ENCODE assay signal across 14 cellular contexts in genomic region chr7:132742152-132742551, GRCh38.
DNase-seq lines count a peak whose midpoint lies in the region; ATAC-seq, FAIRE-seq and TF ChIP-seq lines count a peak whose summit lies in the region.
"Had no signal": no experiment of that assay in that cellular context is flagged by ENCODE, and none has a peak within 500 bp of the region (broad histone marks: within the 10 kb centered on the region; RNA-seq: fewer than 3 reads in every experiment).

No MANE protein-coding gene starts in this region.

- H3K4me1 ChIP-seq in left lung = no peaks in the 10 kb centered on the region
- H3K4me1 ChIP-seq: right lobe of liver had no signal

- no peak for FAIRE-seq in bronchial epithelial cell (lab: Jason Lieb, UNC)
- FAIRE-seq: H54 had no signal

- H3K27me3 ChIP-seq in bronchial epithelial cell (ENCODE audit: control insufficient read depth, insufficient read depth, low read length) (no peaks in the 10 kb centered on the region), left lung (no peaks in the 10 kb centered on the region)
- H3K27me3 ChIP-seq: right lobe of liver, SJCRH30 had no signal

- TF ChIP-seq CTCF in bronchial epithelial cell (IDR thresholded peaks at IDR 0.05; ENCODE audit: insufficient read depth, low read length, severe bottlenecking) (no peak), left lung (IDR thresholded peaks at IDR 0.05) (no peak)

- peak; percentile 35 for DNase-seq in AG08396 (ENCODE audit: low spot score)
- peak; percentile 25 for DNase-seq in HS-5 (ENCODE audit: low read depth)
- DNase-seq in bronchial epithelial cell (ENCODE audit: low read depth) = peak; percentile 79
- DNase-seq in left lung = peak in 1 of 2 donors; percentile 73
- DNase-seq in NCI-H69 (lab: John Stamatoyannopoulos, UW) = no peak
- DNase-seq in NCI-H526 (lab: John Stamatoyannopoulos, UW) = no peak
- DNase-seq: hippocampal formation, right lobe of liver, SJCRH30 had no signal

- no peaks in the 10 kb centered on the region for H3K36me3 ChIP-seq in bronchial epithelial cell (ENCODE audit: control insufficient read depth, insufficient read depth, low read length)
- H3K36me3 ChIP-seq in left lung = no peaks in the 10 kb centered on the region
- H3K36me3 ChIP-seq: right lobe of liver, SJCRH30 had no signal

- ATAC-seq in left lung (peak; percentile 88), HG03280 (IDR thresholded peaks at IDR 0.05; ENCODE audit: unreplicated experiment) (no peak), GM18520 (IDR thresholded peaks at IDR 0.05; ENCODE audit: unreplicated experiment) (no peak)
- ATAC-seq: activated CD4-positive, CD25-positive, alpha-beta regulatory T cell treated with anti-CD3 and anti-CD28 coated beads, Interleukin-2, amount 50 U/mL, for 24 hours; right lobe of liver had no signal

- no peak overlapping the region for H3K4me3 ChIP-seq in bronchial epithelial cell (ENCODE audit: low read depth, low read length)
- H3K4me3 ChIP-seq in left lung = no peak overlapping the region
- H3K4me3 ChIP-seq: coronary artery, right lobe of liver, SJCRH30 had no signal

- peaks cover 0 to 15% of the 10 kb centered on the region in 2 donors for H3K9me3 ChIP-seq in left lung

- intact Hi-C loops in left lung (cut with DNase I) = no loop called here

- no peak overlapping the region for H3K27ac ChIP-seq in left lung
- H3K27ac ChIP-seq: coronary artery, right lobe of liver, SJCRH30 had no signal

Comparison
In these comparisons a context has a peak if more than half of its experiments do, and no peak if none do; other contexts are left out.
1. DNase-seq: peak in AG08396 (single experiment), HS-5 (single experiment) and bronchial epithelial cell (single experiment); none in NCI-H69 (single experiment) and NCI-H526 (0 of 2).